In the genomic region with DNA sequence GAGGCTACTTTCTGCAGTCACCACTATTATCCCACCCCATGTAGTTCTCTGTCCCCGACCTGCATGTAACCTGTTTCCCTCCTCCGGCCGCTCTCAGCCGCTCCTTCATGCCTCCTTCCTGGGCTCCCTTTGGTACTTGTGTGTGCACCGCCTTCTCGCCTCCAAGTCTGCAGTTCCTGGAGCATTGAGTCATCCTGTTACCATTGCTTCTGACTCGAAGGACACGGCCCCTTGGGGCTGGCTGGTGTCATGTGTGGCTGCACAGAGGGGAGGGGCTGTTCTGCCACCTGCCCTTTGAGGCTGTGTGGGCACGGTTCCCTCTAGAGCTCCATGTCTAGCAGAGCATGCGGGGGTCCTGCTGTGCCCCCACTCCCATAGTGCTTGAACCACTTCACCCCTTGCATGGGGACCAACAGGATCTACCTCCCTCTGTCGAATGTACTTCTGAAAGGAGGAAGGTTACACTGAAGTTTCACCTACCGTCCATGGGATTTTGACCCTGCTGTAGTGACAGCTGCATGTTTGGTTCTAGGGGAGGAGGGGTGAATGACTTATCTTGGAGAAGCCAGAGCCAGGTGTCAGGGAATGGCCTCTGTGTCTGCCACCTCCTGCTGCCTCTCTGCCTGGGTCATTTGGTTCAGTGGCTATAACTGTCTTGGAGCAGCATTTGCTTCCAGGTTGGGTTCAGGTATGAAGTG, we compare ENCODE assay signal across 8 cellular contexts. TPM values are rescaled to one million over a fixed set of nuclear protein-coding genes. Genes with fewer than 3 reads are reported as not detected.
DNase-seq lines count a peak whose midpoint lies in the region; ATAC-seq and TF ChIP-seq lines count a peak whose summit lies in the region.

No MANE protein-coding gene starts in this region.

- peak; percentile 74 for ATAC-seq in left lung
- peak; percentile 84 for ATAC-seq in stimulated activated naive CD8-positive, alpha-beta T cell treated with anti-CD3 and anti-CD28 coated beads, Interleukin-15, Interleukin-2, amounts not matched to agents 100 U/mL and 50 U/mL, for 24 hours

- no peaks in the 10 kb centered on the region for H3K9me3 ChIP-seq in HEK293 (ENCODE audit: control insufficient read depth, insufficient read depth, low read depth, low read length)
- H3K9me3 ChIP-seq in left lung = no peaks in the 10 kb centered on the region

- no peak for TF ChIP-seq CTCF in HEK293 (tag by site-specific recombination; IDR thresholded peaks at IDR 0.05)
- TF ChIP-seq CTCF in left lung (IDR thresholded peaks at IDR 0.05) = no peak

- H3K36me3 ChIP-seq in HEK293 (ENCODE audit: control insufficient read depth in 2 of 2, insufficient read depth in 1 of 2, low read length in 2 of 2) (no peaks in the 10 kb centered on the region), left lung (no peaks in the 10 kb centered on the region)

- intact Hi-C loops in left lung (cut with DNase I) = loop anchor here in 1 of 2 donors (5.0 kb wide), 1 partner anchor 38 kb away; the partner anchor contains the start of gene BCR

- peaks cover 8% of the 10 kb centered on the region for H3K4me1 ChIP-seq in HEK293 (ENCODE audit: control insufficient read depth, insufficient read depth, low read length)
- H3K4me1 ChIP-seq in left lung = peaks cover 72 to 100% of the 10 kb centered on the region in 2 donors

- H3K4me3 ChIP-seq in HEK293 (ENCODE audit: low read depth, low read length) (no peak overlapping the region), left lung (peak overlapping the region in 1 of 2 donors; percentile 7)

- DNase-seq in ELR (ENCODE audit: low read depth) (peak; percentile 75), NOMO-1 treated with dmso at 0.1 percent for 144 hours (lab: John Stamatoyannopoulos, UW; ENCODE audit: unreplicated experiment) (peak; percentile 57), left lung (peak; percentile 73 to 83), cortex of kidney (lab: John Stamatoyannopoulos, UW) (no peak), NCI-H2227 (lab: John Stamatoyannopoulos, UW; ENCODE audit: unreplicated experiment) (no peak)
- peak; percentile 31 for DNase-seq in activated gamma-delta T cell treated with anti-CD3 and anti-CD28 coated beads, Interleukin-2, amount 50 U/mL, for 16 hours (ENCODE audit: low read depth)
- peak; percentile 78 for DNase-seq in stimulated activated naive CD8-positive, alpha-beta T cell treated with anti-CD3 and anti-CD28 coated beads, Interleukin-15, Interleukin-2, amounts not matched to agents 100 U/mL and 50 U/mL, for 24 hours

- H3K27me3 ChIP-seq in left lung = no peaks in the 10 kb centered on the region

- CTCF ChIA-PET in HEK293 (lab: Yijun Ruan, JAX) = interaction anchor here (0.7 to 2.2 kb wide), 4 partner anchors 23 to 1538 kb away, joined by 3 to 7 read pairs (median 4); no protein-coding TSS in a partner anchor

- POLR2A ChIA-PET in HEK293 (lab: Yijun Ruan, JAX) = no interaction called here

- H3K27ac ChIP-seq in HEK293 (ENCODE audit: extremely low read depth, low read depth, low read length) (no peak overlapping the region), left lung (peak overlapping the region; percentile 81 to 83)

TF ChIP-seq in HEK293, 187 proteins besides CTCF, POLR2A, EP300 and RAD21:
- TF ChIP-seq ZNF223 (tag by site-specific recombination; IDR thresholded peaks at IDR 0.05) (peak; percentile 90), ZNF157 (tag by site-specific recombination; IDR thresholded peaks at IDR 0.05) (no peak), ZNF654 (tag by site-specific recombination; IDR thresholded peaks at IDR 0.05; ENCODE audit: low read depth) (no peak), SP2 (tag by site-specific recombination; IDR thresholded peaks at IDR 0.05) (0 out of 2 replicates have a peak, but pooled peaks have one; percentile 41), HOXD13 (CRISPR knock-in tag; IDR thresholded peaks at IDR 0.05; ENCODE audit: borderline replicate concordance) (no peak), GLIS1 (tag by site-specific recombination; IDR thresholded peaks at IDR 0.05) (peak; percentile 41), YY2 (tag by site-specific recombination; IDR thresholded peaks at IDR 0.05) (no peak), ZNF221 (tag by site-specific recombination; IDR thresholded peaks at IDR 0.05; ENCODE audit: borderline replicate concordance) (no peak), ZNF132 (tag by site-specific recombination; IDR thresholded peaks at IDR 0.05; ENCODE audit: borderline replicate concordance) (no peak), GLIS2 (tag by site-specific recombination; IDR thresholded peaks at IDR 0.05) (peak; percentile 68), ZBTB17 (tag by site-specific recombination; IDR thresholded peaks at IDR 0.05) (0 out of 2 replicates have a peak, but pooled peaks have one; percentile 35), ZNF341 (tag by site-specific recombination; IDR thresholded peaks at IDR 0.05; ENCODE audit: low read depth) (peak; percentile 87), PATZ1 (tag by site-specific recombination; IDR thresholded peaks at IDR 0.05) (peak; percentile 56; the same call in 1 of the 2 replicates), ZNF558 (tag by site-specific recombination; IDR thresholded peaks at IDR 0.05) (no peak), ZNF214 (tag by site-specific recombination; IDR thresholded peaks at IDR 0.05; ENCODE audit: borderline replicate concordance) (no peak), ZBTB48 (tag by site-specific recombination; IDR thresholded peaks at IDR 0.05) (peak; percentile 75; the same call in 1 of the 2 replicates), ZIC2 (tag by site-specific recombination; IDR thresholded peaks at IDR 0.05) (peak; percentile 56), SCRT1 (tag by site-specific recombination; IDR thresholded peaks at IDR 0.05; ENCODE audit: borderline replicate concordance) (no peak), ZNF600 (tag by site-specific recombination; IDR thresholded peaks at IDR 0.05) (peak; percentile 77), EGR2 (tag by site-specific recombination; IDR thresholded peaks at IDR 0.05; ENCODE audit: low read depth) (0 out of 2 replicates have a peak, but pooled peaks have one; percentile 4), ZFP41 (tag by site-specific recombination; IDR thresholded peaks at IDR 0.05; ENCODE audit: borderline replicate concordance) (no peak), SP7 (tag by site-specific recombination; IDR thresholded peaks at IDR 0.05) (peak; percentile 42), ZNF777 (tag by site-specific recombination; IDR thresholded peaks at IDR 0.05; ENCODE audit: borderline replicate concordance) (no peak)
- TF ChIP-seq, protein P1, sequence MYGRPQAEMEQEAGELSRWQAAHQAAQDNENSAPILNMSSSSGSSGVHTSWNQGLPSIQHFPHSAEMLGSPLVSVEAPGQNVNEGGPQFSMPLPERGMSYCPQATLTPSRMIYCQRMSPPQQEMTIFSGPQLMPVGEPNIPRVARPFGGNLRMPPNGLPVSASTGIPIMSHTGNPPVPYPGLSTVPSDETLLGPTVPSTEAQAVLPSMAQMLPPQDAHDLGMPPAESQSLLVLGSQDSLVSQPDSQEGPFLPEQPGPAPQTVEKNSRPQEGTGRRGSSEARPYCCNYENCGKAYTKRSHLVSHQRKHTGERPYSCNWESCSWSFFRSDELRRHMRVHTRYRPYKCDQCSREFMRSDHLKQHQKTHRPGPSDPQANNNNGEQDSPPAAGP (tag by site-specific recombination; IDR thresholded peaks at IDR 0.05) = peak; percentile 38; the same call in 1 of the 2 replicates
- TF ChIP-seq, protein P2, sequence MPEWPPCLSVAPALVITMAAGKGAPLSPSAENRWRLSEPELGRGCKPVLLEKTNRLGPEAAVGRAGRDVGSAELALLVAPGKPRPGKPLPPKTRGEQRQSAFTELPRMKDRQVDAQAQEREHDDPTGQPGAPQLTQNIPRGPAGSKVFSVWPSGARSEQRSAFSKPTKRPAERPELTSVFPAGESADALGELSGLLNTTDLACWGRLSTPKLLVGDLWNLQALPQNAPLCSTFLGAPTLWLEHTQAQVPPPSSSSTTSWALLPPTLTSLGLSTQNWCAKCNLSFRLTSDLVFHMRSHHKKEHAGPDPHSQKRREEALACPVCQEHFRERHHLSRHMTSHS (tag by site-specific recombination; IDR thresholded peaks at IDR 0.05) = no peak
- TF ChIP-seq, protein P3, sequence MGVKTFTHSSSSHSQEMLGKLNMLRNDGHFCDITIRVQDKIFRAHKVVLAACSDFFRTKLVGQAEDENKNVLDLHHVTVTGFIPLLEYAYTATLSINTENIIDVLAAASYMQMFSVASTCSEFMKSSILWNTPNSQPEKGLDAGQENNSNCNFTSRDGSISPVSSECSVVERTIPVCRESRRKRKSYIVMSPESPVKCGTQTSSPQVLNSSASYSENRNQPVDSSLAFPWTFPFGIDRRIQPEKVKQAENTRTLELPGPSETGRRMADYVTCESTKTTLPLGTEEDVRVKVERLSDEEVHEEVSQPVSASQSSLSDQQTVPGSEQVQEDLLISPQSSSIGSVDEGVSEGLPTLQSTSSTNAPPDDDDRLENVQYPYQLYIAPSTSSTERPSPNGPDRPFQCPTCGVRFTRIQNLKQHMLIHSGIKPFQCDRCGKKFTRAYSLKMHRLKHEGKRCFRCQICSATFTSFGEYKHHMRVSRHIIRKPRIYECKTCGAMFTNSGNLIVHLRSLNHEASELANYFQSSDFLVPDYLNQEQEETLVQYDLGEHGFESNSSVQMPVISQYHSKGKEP (tag by site-specific recombination; IDR thresholded peaks at IDR 0.05) = no peak

RNA-seq across cellular contexts. Expression of gene BCR, which starts 39.6 kb away (rescaled TPM):
- total RNA-seq in left lung = 10 to 100 TPM; 66.1 to 70.4 TPM

Comparison
In these comparisons a context has a peak if more than half of its experiments do, and no peak if none do; other contexts are left out.
1. DNase-seq: peak in ELR (single experiment), NOMO-1 treated with dmso at 0.1 percent for 144 hours (single experiment), activated gamma-delta T cell treated with anti-CD3 and anti-CD28 coated beads, Interleukin-2, amount 50 U/mL, for 16 hours (single experiment), left lung (2 of 2) and stimulated activated naive CD8-positive, alpha-beta T cell treated with anti-CD3 and anti-CD28 coated beads, Interleukin-15, Interleukin-2, amounts not matched to agents 100 U/mL and 50 U/mL, for 24 hours (single experiment); none in cortex of kidney (single experiment) and NCI-H2227 (single experiment).